ENCODE assay signal across 1 cellular context in the genomic region with DNA sequence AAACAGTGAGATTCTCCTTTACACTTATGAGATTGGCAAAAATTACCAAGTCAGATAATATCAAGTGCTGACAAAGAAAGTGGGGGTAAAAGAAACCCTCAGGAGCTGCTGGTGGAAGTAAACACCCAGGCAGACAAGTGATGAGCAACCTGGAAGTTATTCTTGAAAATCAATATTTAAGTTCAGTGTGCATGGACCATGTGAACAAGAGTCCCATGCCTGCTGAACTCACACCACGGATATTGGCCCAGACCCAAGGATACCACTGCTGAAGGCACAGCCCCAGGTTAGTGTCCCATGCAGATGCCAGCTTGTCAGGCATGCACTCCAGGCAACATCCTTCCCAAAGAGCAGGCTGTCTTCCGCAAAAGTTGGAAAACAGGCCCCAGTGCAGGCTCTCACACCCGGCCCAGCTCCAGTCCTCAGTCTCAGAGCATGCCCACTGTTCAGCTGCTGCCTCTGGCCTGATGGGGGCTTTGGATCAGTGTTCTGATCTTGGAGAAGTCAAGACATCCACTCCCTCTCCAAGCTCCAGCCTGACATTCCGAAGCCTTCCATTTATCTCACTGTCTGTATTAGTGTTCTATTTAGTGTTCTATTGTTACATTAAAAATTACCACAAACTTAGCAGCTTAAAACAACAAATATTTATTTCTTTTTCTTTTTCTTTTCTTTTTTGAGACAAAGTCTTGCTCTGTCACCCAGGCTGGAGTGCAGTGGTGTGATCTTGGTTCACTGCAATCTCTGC.
TF ChIP-seq lines count a peak whose summit lies in the region.

No MANE protein-coding gene starts in this region.

TF ChIP-seq in GM23338, 12 proteins besides CTCF, POLR2A, EP300 and RAD21 (continued from another document):
- TF ChIP-seq, protein P1, sequence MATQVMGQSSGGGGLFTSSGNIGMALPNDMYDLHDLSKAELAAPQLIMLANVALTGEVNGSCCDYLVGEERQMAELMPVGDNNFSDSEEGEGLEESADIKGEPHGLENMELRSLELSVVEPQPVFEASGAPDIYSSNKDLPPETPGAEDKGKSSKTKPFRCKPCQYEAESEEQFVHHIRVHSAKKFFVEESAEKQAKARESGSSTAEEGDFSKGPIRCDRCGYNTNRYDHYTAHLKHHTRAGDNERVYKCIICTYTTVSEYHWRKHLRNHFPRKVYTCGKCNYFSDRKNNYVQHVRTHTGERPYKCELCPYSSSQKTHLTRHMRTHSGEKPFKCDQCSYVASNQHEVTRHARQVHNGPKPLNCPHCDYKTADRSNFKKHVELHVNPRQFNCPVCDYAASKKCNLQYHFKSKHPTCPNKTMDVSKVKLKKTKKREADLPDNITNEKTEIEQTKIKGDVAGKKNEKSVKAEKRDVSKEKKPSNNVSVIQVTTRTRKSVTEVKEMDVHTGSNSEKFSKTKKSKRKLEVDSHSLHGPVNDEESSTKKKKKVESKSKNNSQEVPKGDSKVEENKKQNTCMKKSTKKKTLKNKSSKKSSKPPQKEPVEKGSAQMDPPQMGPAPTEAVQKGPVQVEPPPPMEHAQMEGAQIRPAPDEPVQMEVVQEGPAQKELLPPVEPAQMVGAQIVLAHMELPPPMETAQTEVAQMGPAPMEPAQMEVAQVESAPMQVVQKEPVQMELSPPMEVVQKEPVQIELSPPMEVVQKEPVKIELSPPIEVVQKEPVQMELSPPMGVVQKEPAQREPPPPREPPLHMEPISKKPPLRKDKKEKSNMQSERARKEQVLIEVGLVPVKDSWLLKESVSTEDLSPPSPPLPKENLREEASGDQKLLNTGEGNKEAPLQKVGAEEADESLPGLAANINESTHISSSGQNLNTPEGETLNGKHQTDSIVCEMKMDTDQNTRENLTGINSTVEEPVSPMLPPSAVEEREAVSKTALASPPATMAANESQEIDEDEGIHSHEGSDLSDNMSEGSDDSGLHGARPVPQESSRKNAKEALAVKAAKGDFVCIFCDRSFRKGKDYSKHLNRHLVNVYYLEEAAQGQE (IDR thresholded peaks at IDR 0.05; ENCODE audit: unreplicated experiment): no peak
- TF ChIP-seq, protein P2, sequence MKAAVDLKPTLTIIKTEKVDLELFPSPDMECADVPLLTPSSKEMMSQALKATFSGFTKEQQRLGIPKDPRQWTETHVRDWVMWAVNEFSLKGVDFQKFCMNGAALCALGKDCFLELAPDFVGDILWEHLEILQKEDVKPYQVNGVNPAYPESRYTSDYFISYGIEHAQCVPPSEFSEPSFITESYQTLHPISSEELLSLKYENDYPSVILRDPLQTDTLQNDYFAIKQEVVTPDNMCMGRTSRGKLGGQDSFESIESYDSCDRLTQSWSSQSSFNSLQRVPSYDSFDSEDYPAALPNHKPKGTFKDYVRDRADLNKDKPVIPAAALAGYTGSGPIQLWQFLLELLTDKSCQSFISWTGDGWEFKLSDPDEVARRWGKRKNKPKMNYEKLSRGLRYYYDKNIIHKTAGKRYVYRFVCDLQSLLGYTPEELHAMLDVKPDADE (IDR thresholded peaks at IDR 0.05): no peak
- TF ChIP-seq CREB1 (CRISPR knock-in tag; IDR thresholded peaks at IDR 0.05; ENCODE audit: low read depth) (no peak), EZH2phosphoT487 (IDR thresholded peaks at IDR 0.05; ENCODE audit: unreplicated experiment) (no peak), NANOG (IDR thresholded peaks at IDR 0.05; ENCODE audit: borderline replicate concordance) (no peak), EZH2 (IDR thresholded peaks at IDR 0.05; ENCODE audit: low read depth, unreplicated experiment) (no peak), ZNF114 (CRISPR knock-in tag; IDR thresholded peaks at IDR 0.05) (no peak), ZNF331 (CRISPR knock-in tag; IDR thresholded peaks at IDR 0.05; ENCODE audit: low read depth) (no peak), STAT1 (IDR thresholded peaks at IDR 0.05; ENCODE audit: unreplicated experiment) (no peak)
- TF ChIP-seq, protein P3, sequence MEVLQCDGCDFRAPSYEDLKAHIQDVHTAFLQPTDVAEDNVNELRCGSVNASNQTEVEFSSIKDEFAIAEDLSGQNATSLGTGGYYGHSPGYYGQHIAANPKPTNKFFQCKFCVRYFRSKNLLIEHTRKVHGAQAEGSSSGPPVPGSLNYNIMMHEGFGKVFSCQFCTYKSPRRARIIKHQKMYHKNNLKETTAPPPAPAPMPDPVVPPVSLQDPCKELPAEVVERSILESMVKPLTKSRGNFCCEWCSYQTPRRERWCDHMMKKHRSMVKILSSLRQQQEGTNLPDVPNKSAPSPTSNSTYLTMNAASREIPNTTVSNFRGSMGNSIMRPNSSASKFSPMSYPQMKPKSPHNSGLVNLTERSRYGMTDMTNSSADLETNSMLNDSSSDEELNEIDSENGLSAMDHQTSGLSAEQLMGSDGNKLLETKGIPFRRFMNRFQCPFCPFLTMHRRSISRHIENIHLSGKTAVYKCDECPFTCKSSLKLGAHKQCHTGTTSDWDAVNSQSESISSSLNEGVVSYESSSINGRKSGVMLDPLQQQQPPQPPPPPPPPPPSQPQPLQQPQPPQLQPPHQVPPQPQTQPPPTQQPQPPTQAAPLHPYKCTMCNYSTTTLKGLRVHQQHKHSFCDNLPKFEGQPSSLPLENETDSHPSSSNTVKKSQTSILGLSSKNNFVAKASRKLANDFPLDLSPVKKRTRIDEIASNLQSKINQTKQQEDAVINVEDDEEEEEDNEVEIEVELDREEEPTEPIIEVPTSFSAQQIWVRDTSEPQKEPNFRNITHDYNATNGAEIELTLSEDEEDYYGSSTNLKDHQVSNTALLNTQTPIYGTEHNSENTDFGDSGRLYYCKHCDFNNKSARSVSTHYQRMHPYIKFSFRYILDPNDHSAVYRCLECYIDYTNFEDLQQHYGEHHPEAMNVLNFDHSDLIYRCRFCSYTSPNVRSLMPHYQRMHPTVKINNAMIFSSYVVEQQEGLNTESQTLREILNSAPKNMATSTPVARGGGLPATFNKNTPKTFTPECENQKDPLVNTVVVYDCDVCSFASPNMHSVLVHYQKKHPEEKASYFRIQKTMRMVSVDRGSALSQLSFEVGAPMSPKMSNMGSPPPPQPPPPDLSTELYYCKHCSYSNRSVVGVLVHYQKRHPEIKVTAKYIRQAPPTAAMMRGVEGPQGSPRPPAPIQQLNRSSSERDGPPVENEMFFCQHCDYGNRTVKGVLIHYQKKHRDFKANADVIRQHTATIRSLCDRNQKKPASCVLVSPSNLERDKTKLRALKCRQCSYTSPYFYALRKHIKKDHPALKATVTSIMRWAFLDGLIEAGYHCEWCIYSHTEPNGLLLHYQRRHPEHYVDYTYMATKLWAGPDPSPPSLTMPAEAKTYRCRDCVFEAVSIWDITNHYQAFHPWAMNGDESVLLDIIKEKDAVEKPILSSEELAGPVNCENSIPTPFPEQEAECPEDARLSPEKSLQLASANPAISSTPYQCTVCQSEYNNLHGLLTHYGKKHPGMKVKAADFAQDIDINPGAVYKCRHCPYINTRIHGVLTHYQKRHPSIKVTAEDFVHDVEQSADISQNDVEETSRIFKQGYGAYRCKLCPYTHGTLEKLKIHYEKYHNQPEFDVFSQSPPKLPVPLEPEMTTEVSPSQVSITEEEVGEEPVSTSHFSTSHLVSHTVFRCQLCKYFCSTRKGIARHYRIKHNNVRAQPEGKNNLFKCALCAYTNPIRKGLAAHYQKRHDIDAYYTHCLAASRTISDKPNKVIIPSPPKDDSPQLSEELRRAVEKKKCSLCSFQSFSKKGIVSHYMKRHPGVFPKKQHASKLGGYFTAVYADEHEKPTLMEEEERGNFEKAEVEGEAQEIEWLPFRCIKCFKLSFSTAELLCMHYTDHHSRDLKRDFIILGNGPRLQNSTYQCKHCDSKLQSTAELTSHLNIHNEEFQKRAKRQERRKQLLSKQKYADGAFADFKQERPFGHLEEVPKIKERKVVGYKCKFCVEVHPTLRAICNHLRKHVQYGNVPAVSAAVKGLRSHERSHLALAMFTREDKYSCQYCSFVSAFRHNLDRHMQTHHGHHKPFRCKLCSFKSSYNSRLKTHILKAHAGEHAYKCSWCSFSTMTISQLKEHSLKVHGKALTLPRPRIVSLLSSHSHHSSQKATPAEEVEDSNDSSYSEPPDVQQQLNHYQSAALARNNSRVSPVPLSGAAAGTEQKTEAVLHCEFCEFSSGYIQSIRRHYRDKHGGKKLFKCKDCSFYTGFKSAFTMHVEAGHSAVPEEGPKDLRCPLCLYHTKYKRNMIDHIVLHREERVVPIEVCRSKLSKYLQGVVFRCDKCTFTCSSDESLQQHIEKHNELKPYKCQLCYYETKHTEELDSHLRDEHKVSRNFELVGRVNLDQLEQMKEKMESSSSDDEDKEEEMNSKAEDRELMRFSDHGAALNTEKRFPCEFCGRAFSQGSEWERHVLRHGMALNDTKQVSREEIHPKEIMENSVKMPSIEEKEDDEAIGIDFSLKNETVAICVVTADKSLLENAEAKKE (CRISPR knock-in tag; IDR thresholded peaks at IDR 0.05): no peak
TF ChIP-seq in GM23338: peak in this region for 0.
